In genomic region chr6:39855356-39855995, GRCh38 we compare ENCODE assay signal across 21 cellular contexts.
A peak's percentile ranks its signal among the peaks of the same experiment; 100 is the strongest.
DNase-seq lines count a peak whose midpoint lies in the region; ATAC-seq and TF ChIP-seq lines count a peak whose summit lies in the region.
"Had no signal": no experiment of that assay in that cellular context is flagged by ENCODE, and none has a peak within 500 bp of the region (broad histone marks: within the 10 kb centered on the region; RNA-seq: fewer than 3 reads in every experiment).

No MANE protein-coding gene starts in this region.

- peaks cover 55% of the 10 kb centered on the region for H3K4me1 ChIP-seq in left ventricle myocardium inferior
- H3K4me1 ChIP-seq in skeletal muscle tissue (ENCODE audit: control insufficient read depth in 3 of 3, insufficient read depth in 3 of 3, low read length in 3 of 3) = peaks cover 11 to 24% (median 11%) of the 10 kb centered on the region in 3 donors
- H3K4me1 ChIP-seq: Caco-2, prostate gland had no signal

- ATAC-seq in HG03135 (IDR thresholded peaks at IDR 0.05; ENCODE audit: unreplicated experiment) (no peak), GM18907 (IDR thresholded peaks at IDR 0.05; ENCODE audit: unreplicated experiment) (no peak)
- ATAC-seq: activated T-cell treated with anti-CD3 and anti-CD28 coated beads, Interleukin-2, amount 50 U/mL, for 72 hours; GM12878; HepG2 had no signal

- H3K4me3 ChIP-seq in astrocyte of the spinal cord (ENCODE audit: low read depth, low read length) (no peak overlapping the region), left ventricle myocardium inferior (no peak overlapping the region), skeletal muscle tissue (ENCODE audit: low read length in 3 of 3) (no peak overlapping the region)
- H3K4me3 ChIP-seq: GM12878, prostate gland had no signal

- H3K27me3 ChIP-seq in left ventricle myocardium inferior (ENCODE audit: low read depth) (peaks cover 5% of the 10 kb centered on the region), skeletal muscle tissue (ENCODE audit: control insufficient read depth in 3 of 3, insufficient read depth in 3 of 3, low read length in 3 of 3) (no peaks in the 10 kb centered on the region)

- H3K9me3 ChIP-seq in left ventricle myocardium inferior (replicated peaks) (no peaks in the 10 kb centered on the region), skeletal muscle tissue (ENCODE audit: control insufficient read depth in 3 of 3, low read length in 3 of 3) (no peaks in the 10 kb centered on the region)
- H3K9me3 ChIP-seq: Caco-2, prostate gland had no signal

- H3K36me3 ChIP-seq in left ventricle myocardium inferior (peaks cover 23% of the 10 kb centered on the region), skeletal muscle tissue (ENCODE audit: control insufficient read depth in 3 of 3, insufficient read depth in 3 of 3, low read length in 3 of 3) (peaks cover 10 to 15% (median 11%) of the 10 kb centered on the region in 3 donors)
- H3K36me3 ChIP-seq: prostate gland had no signal

- TF ChIP-seq CTCF in astrocyte of the spinal cord (IDR thresholded peaks at IDR 0.05; ENCODE audit: low read depth, low read length) (no peak), left ventricle myocardium inferior (IDR thresholded peaks at IDR 0.05; ENCODE audit: borderline replicate concordance) (no peak)

- DNase-seq in AG20443 (ENCODE audit: low spot score) = peak; percentile 76
- peak; percentile 23 for DNase-seq in astrocyte of the spinal cord (ENCODE audit: low read depth, low spot score)
- no peak for DNase-seq in left ventricle myocardium inferior
- no peak for DNase-seq in activated CD8-positive, alpha-beta memory T cell treated with anti-CD3 and anti-CD28 coated beads, Interleukin-2, amount 50 U/mL, for 48 hours
- DNase-seq in NCI-H1105 treated with DMSO at 0.1 percent for 48 hours (lab: John Stamatoyannopoulos, UW) = no peak
- DNase-seq: activated CD4-positive, alpha-beta memory T cell treated with anti-CD3 and anti-CD28 coated beads, Interleukin-2, amount 10 ng/mL, durations not matched to agents 7 days and 5 days; activated T-cell treated with anti-CD3 and anti-CD28 coated beads, Interleukin-2, amount 50 U/mL, for 72 hours; Caco-2; glutamatergic neuron; MM.1S; NCI-H2081; NCI-H524 treated with DMSO at 0.1 percent for 48 hours; SHP77 treated with DMSO at 0.1 percent for 48 hours; stimulated activated naive CD4-positive, alpha-beta T cell treated with Interleukin-2 at 50 U/mL for 16 hours had no signal

- peak overlapping the region; percentile 69 for H3K27ac ChIP-seq in left ventricle myocardium inferior (replicated peaks)
- peak overlapping the region; percentile 7 for H3K27ac ChIP-seq in skeletal muscle tissue (ENCODE audit: low read depth, low read length)
- H3K27ac ChIP-seq: prostate gland, VCaP had no signal

- intact Hi-C loops in left ventricle myocardium inferior (cut with micrococcal nuclease) = no loop called here

- in situ Hi-C loops in astrocyte of the spinal cord (cut with HindIII; ENCODE audit: low sequenced_read_pairs) = no loop called here

- no peak overlapping the region for H3K9ac ChIP-seq in skeletal muscle tissue (ENCODE audit: low read depth in 1 of 3, low read length in 3 of 3)

Comparison
In these comparisons a context has a peak if more than half of its experiments do, and no peak if none do; other contexts are left out.
1. DNase-seq: peak in AG20443 (single experiment) and astrocyte of the spinal cord (single experiment); none in left ventricle myocardium inferior (single experiment), activated CD8-positive, alpha-beta memory T cell treated with anti-CD3 and anti-CD28 coated beads, Interleukin-2, amount 50 U/mL, for 48 hours (single experiment) and NCI-H1105 treated with DMSO at 0.1 percent for 48 hours (single experiment).